1 cellular context compared by ENCODE assay signal in the genomic region with DNA sequence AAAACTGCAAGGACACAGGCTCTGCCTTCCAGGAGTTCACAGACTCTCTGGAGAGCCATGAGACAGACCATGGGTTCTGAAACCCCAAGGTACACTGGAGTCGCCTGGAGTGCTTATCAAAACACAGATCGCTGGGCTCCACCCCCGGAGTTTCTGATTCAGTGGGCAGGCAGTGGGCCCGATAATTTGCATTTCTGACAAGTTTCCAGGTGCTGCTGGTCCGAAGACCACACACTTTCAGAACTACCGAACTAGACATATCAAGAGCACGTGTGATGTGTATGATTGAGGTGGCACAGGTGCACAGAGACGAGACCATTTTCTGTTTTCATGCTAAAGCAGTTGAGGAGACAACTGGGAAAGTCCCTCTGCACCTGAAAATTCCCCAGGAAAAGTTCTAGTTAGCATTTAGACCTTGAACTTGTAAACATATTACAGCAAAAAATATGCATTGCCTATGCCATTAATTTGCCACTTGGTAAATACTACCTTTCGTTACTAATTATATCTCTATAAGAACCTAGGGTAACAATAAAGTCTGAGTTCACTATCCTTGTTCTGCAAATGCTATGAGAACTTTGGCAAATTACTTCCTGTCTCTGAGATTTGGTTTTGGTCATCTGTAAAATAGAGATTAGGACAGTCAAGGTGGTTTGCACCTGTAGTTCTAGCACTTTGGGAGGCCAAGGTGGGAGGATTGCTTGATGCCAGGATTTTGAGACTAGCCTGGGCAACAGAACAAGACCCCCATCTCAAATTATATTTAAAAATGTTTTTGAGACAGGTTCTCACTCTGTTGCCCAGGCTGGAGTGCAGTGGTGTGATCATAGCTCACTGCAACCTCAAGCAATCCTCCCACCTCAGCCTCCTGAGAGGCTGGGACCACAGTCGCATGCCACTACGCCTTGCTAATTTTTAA.
TF ChIP-seq lines count a peak whose summit lies in the region.

No MANE protein-coding gene starts in this region.

TF ChIP-seq in GM12878, 131 proteins besides CTCF, POLR2A, EP300 and RAD21 (continued from another document and continues in another):
- TF ChIP-seq, protein P1, sequence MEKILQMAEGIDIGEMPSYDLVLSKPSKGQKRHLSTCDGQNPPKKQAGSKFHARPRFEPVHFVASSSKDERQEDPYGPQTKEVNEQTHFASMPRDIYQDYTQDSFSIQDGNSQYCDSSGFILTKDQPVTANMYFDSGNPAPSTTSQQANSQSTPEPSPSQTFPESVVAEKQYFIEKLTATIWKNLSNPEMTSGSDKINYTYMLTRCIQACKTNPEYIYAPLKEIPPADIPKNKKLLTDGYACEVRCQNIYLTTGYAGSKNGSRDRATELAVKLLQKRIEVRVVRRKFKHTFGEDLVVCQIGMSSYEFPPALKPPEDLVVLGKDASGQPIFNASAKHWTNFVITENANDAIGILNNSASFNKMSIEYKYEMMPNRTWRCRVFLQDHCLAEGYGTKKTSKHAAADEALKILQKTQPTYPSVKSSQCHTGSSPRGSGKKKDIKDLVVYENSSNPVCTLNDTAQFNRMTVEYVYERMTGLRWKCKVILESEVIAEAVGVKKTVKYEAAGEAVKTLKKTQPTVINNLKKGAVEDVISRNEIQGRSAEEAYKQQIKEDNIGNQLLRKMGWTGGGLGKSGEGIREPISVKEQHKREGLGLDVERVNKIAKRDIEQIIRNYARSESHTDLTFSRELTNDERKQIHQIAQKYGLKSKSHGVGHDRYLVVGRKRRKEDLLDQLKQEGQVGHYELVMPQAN (conservative IDR thresholded peaks at IDR 0.05) = no peak
- TF ChIP-seq ESRRA (IDR thresholded peaks at IDR 0.05; ENCODE audit: low read length) (no peak), ZBED1 (IDR thresholded peaks at IDR 0.05; ENCODE audit: borderline replicate concordance) (peak; percentile 96), NBN (IDR thresholded peaks at IDR 0.05) (peak; percentile 93), CEBPB (IDR thresholded peaks at IDR 0.05; ENCODE audit: borderline replicate concordance in 1 of 2, low read depth in 2 of 2, low read length in 2 of 2) (peak in 1 of 2 experiments; percentile 77; a peak in 2 of 4 replicates), TCF3 (IDR thresholded peaks at IDR 0.05; ENCODE audit: borderline replicate concordance, insufficient read depth, low read depth, low read length) (peak; percentile 99), EED (IDR thresholded peaks at IDR 0.05; ENCODE audit: low read depth) (peak; percentile 91), TARDBP (IDR thresholded peaks at IDR 0.05; ENCODE audit: borderline replicate concordance) (no peak), JUND (IDR thresholded peaks at IDR 0.05; ENCODE audit: low read depth, low read length) (peak; percentile 41; the same call in 1 of the 2 replicates), ATF7 (IDR thresholded peaks at IDR 0.05; ENCODE audit: low read depth) (peak; percentile 72), FOXK2 (IDR thresholded peaks at IDR 0.05) (no peak), PAX8 (IDR thresholded peaks at IDR 0.05) (no peak), RCOR1 (conservative IDR thresholded peaks at IDR 0.05; ENCODE audit: low read depth, low read length) (0 out of 2 replicates have a peak, but pooled peaks have one; percentile 18), CHD2 (IDR thresholded peaks at IDR 0.05; ENCODE audit: borderline replicate concordance, low read depth, low read length) (peak; percentile 81), JUNB (IDR thresholded peaks at IDR 0.05) (peak; percentile 83), ZZZ3 (IDR thresholded peaks at IDR 0.05; ENCODE audit: control insufficient read depth, insufficient read length, low read depth) (no peak), GABPA (IDR thresholded peaks at IDR 0.05; ENCODE audit: low read depth) (peak; percentile 32; the same call in 1 of the 2 replicates), SMARCA5 (IDR thresholded peaks at IDR 0.05) (peak; percentile 79; the same call in 1 of the 2 replicates), TCF7 (IDR thresholded peaks at IDR 0.05; ENCODE audit: borderline replicate concordance) (0 out of 2 replicates have a peak, but pooled peaks have one; percentile 38), HDAC2 (IDR thresholded peaks at IDR 0.05) (no peak), SRF (IDR thresholded peaks at IDR 0.05; ENCODE audit: low read depth in 2 of 2, low read length in 2 of 2) (no peak), MEF2B (IDR thresholded peaks at IDR 0.05; ENCODE audit: partially characterized antibody, poor library complexity, severe bottlenecking) (peak; percentile 88), ZNF274 (IDR thresholded peaks at IDR 0.05; ENCODE audit: insufficient read depth, insufficient read length) (no peak), POLR2AphosphoS5 (IDR thresholded peaks at IDR 0.05; ENCODE audit: low read length) (peak; percentile 50; the same call in 1 of the 2 replicates), ZSCAN29 (IDR thresholded peaks at IDR 0.05) (no peak), CHD1 (IDR thresholded peaks at IDR 0.05; ENCODE audit: low read depth, low read length) (no peak; the same call in 1 of the 2 replicates), IKZF2 (IDR thresholded peaks at IDR 0.05) (peak; percentile 94 to 97), HCFC1 (IDR thresholded peaks at IDR 0.05; ENCODE audit: low read length) (no peak), BRCA1 (IDR thresholded peaks at IDR 0.05; ENCODE audit: low read depth, low read length) (no peak), NFXL1 (IDR thresholded peaks at IDR 0.05; ENCODE audit: borderline replicate concordance) (no peak), SREBF2 (IDR thresholded peaks at IDR 0.05; ENCODE audit: low read length) (no peak), BCL11A (IDR thresholded peaks at IDR 0.05; ENCODE audit: low read depth, low read length) (peak; percentile 87), YY1 (IDR thresholded peaks at IDR 0.05; ENCODE audit: low read depth, low read length) (peak; percentile 47; the same call in 1 of the 2 replicates), STAT1 (conservative IDR thresholded peaks at IDR 0.05) (no peak), TCF12 (IDR thresholded peaks at IDR 0.05; ENCODE audit: low read depth, low read length) (peak; percentile 99), SMAD1 (IDR thresholded peaks at IDR 0.05; ENCODE audit: low read depth, partially characterized antibody) (peak; percentile 35)
- TF ChIP-seq, protein P2, sequence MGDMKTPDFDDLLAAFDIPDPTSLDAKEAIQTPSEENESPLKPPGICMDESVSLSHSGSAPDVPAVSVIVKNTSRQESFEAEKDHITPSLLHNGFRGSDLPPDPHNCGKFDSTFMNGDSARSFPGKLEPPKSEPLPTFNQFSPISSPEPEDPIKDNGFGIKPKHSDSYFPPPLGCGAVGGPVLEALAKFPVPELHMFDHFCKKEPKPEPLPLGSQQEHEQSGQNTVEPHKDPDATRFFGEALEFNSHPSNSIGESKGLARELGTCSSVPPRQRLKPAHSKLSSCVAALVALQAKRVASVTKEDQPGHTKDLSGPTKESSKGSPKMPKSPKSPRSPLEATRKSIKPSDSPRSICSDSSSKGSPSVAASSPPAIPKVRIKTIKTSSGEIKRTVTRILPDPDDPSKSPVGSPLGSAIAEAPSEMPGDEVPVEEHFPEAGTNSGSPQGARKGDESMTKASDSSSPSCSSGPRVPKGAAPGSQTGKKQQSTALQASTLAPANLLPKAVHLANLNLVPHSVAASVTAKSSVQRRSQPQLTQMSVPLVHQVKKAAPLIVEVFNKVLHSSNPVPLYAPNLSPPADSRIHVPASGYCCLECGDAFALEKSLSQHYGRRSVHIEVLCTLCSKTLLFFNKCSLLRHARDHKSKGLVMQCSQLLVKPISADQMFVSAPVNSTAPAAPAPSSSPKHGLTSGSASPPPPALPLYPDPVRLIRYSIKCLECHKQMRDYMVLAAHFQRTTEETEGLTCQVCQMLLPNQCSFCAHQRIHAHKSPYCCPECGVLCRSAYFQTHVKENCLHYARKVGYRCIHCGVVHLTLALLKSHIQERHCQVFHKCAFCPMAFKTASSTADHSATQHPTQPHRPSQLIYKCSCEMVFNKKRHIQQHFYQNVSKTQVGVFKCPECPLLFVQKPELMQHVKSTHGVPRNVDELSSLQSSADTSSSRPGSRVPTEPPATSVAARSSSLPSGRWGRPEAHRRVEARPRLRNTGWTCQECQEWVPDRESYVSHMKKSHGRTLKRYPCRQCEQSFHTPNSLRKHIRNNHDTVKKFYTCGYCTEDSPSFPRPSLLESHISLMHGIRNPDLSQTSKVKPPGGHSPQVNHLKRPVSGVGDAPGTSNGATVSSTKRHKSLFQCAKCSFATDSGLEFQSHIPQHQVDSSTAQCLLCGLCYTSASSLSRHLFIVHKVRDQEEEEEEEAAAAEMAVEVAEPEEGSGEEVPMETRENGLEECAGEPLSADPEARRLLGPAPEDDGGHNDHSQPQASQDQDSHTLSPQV (IDR thresholded peaks at IDR 0.05) = no peak
- TF ChIP-seq, protein P3, sequence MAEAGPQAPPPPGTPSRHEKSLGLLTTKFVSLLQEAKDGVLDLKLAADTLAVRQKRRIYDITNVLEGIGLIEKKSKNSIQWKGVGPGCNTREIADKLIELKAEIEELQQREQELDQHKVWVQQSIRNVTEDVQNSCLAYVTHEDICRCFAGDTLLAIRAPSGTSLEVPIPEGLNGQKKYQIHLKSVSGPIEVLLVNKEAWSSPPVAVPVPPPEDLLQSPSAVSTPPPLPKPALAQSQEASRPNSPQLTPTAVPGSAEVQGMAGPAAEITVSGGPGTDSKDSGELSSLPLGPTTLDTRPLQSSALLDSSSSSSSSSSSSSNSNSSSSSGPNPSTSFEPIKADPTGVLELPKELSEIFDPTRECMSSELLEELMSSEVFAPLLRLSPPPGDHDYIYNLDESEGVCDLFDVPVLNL (IDR thresholded peaks at IDR 0.05; ENCODE audit: low read depth, low read length) = no peak
- TF ChIP-seq, protein P4, sequence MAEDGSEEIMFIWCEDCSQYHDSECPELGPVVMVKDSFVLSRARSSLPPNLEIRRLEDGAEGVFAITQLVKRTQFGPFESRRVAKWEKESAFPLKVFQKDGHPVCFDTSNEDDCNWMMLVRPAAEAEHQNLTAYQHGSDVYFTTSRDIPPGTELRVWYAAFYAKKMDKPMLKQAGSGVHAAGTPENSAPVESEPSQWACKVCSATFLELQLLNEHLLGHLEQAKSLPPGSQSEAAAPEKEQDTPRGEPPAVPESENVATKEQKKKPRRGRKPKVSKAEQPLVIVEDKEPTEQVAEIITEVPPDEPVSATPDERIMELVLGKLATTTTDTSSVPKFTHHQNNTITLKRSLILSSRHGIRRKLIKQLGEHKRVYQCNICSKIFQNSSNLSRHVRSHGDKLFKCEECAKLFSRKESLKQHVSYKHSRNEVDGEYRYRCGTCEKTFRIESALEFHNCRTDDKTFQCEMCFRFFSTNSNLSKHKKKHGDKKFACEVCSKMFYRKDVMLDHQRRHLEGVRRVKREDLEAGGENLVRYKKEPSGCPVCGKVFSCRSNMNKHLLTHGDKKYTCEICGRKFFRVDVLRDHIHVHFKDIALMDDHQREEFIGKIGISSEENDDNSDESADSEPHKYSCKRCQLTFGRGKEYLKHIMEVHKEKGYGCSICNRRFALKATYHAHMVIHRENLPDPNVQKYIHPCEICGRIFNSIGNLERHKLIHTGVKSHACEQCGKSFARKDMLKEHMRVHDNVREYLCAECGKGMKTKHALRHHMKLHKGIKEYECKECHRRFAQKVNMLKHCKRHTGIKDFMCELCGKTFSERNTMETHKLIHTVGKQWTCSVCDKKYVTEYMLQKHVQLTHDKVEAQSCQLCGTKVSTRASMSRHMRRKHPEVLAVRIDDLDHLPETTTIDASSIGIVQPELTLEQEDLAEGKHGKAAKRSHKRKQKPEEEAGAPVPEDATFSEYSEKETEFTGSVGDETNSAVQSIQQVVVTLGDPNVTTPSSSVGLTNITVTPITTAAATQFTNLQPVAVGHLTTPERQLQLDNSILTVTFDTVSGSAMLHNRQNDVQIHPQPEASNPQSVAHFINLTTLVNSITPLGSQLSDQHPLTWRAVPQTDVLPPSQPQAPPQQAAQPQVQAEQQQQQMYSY (CRISPR knock-in tag; IDR thresholded peaks at IDR 0.05) = no peak
- TF ChIP-seq, protein P5, sequence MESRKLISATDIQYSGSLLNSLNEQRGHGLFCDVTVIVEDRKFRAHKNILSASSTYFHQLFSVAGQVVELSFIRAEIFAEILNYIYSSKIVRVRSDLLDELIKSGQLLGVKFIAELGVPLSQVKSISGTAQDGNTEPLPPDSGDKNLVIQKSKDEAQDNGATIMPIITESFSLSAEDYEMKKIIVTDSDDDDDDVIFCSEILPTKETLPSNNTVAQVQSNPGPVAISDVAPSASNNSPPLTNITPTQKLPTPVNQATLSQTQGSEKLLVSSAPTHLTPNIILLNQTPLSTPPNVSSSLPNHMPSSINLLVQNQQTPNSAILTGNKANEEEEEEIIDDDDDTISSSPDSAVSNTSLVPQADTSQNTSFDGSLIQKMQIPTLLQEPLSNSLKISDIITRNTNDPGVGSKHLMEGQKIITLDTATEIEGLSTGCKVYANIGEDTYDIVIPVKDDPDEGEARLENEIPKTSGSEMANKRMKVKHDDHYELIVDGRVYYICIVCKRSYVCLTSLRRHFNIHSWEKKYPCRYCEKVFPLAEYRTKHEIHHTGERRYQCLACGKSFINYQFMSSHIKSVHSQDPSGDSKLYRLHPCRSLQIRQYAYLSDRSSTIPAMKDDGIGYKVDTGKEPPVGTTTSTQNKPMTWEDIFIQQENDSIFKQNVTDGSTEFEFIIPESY (IDR thresholded peaks at IDR 0.05) = no peak
- TF ChIP-seq, protein P6, sequence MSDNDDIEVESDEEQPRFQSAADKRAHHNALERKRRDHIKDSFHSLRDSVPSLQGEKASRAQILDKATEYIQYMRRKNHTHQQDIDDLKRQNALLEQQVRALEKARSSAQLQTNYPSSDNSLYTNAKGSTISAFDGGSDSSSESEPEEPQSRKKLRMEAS (IDR thresholded peaks at IDR 0.05; ENCODE audit: low read depth, low read length) = 0 out of 2 replicates have a peak, but pooled peaks have one; percentile 24
- TF ChIP-seq, protein P7, sequence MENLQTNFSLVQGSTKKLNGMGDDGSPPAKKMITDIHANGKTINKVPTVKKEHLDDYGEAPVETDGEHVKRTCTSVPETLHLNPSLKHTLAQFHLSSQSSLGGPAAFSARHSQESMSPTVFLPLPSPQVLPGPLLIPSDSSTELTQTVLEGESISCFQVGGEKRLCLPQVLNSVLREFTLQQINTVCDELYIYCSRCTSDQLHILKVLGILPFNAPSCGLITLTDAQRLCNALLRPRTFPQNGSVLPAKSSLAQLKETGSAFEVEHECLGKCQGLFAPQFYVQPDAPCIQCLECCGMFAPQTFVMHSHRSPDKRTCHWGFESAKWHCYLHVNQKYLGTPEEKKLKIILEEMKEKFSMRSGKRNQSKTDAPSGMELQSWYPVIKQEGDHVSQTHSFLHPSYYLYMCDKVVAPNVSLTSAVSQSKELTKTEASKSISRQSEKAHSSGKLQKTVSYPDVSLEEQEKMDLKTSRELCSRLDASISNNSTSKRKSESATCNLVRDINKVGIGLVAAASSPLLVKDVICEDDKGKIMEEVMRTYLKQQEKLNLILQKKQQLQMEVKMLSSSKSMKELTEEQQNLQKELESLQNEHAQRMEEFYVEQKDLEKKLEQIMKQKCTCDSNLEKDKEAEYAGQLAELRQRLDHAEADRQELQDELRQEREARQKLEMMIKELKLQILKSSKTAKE (IDR thresholded peaks at IDR 0.05; ENCODE audit: low read depth, poor library complexity, severe bottlenecking) = peak; percentile 98
- TF ChIP-seq, protein P8, sequence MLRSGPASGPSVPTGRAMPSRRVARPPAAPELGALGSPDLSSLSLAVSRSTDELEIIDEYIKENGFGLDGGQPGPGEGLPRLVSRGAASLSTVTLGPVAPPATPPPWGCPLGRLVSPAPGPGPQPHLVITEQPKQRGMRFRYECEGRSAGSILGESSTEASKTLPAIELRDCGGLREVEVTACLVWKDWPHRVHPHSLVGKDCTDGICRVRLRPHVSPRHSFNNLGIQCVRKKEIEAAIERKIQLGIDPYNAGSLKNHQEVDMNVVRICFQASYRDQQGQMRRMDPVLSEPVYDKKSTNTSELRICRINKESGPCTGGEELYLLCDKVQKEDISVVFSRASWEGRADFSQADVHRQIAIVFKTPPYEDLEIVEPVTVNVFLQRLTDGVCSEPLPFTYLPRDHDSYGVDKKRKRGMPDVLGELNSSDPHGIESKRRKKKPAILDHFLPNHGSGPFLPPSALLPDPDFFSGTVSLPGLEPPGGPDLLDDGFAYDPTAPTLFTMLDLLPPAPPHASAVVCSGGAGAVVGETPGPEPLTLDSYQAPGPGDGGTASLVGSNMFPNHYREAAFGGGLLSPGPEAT (IDR thresholded peaks at IDR 0.05; ENCODE audit: low read depth) = peak; percentile 97
